Comparison of ENCODE assay signal across 1 cellular context in the genomic region with DNA sequence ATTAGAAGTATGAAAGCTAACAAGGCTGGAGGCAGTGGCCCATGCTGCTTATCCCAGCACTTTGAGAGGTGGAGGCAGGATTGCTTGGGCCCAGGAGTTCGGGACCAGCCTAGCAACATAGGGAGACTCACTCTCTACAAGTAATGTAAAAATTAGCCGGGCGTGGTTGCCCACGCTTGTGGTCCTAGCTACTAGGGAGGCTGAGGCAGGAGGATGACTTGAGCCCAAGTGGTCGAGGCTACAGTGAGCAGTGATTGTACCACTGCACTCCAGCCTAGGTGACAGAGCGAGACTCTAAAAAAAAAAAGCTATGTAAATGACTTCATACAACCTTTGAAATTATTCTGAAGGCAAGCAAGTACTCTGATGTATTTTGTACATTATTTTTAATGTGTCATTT.
A peak's percentile ranks its signal among the peaks of the same experiment; 100 is the strongest.
TF ChIP-seq lines count a peak whose summit lies in the region.

No MANE protein-coding gene starts in this region.

TF ChIP-seq in HepG2, 621 proteins besides CTCF, POLR2A, EP300 and RAD21:
- TF ChIP-seq, protein P1, sequence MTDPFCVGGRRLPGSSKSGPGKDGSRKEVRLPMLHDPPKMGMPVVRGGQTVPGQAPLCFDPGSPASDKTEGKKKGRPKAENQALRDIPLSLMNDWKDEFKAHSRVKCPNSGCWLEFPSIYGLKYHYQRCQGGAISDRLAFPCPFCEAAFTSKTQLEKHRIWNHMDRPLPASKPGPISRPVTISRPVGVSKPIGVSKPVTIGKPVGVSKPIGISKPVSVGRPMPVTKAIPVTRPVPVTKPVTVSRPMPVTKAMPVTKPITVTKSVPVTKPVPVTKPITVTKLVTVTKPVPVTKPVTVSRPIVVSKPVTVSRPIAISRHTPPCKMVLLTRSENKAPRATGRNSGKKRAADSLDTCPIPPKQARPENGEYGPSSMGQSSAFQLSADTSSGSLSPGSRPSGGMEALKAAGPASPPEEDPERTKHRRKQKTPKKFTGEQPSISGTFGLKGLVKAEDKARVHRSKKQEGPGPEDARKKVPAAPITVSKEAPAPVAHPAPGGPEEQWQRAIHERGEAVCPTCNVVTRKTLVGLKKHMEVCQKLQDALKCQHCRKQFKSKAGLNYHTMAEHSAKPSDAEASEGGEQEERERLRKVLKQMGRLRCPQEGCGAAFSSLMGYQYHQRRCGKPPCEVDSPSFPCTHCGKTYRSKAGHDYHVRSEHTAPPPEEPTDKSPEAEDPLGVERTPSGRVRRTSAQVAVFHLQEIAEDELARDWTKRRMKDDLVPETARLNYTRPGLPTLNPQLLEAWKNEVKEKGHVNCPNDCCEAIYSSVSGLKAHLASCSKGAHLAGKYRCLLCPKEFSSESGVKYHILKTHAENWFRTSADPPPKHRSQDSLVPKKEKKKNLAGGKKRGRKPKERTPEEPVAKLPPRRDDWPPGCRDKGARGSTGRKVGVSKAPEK (CRISPR knock-in tag; IDR thresholded peaks at IDR 0.05; ENCODE audit: borderline replicate concordance): no peak
- TF ChIP-seq ZNF670 (CRISPR knock-in tag; IDR thresholded peaks at IDR 0.05; ENCODE audit: borderline replicate concordance): no peak
- TF ChIP-seq, protein P2, sequence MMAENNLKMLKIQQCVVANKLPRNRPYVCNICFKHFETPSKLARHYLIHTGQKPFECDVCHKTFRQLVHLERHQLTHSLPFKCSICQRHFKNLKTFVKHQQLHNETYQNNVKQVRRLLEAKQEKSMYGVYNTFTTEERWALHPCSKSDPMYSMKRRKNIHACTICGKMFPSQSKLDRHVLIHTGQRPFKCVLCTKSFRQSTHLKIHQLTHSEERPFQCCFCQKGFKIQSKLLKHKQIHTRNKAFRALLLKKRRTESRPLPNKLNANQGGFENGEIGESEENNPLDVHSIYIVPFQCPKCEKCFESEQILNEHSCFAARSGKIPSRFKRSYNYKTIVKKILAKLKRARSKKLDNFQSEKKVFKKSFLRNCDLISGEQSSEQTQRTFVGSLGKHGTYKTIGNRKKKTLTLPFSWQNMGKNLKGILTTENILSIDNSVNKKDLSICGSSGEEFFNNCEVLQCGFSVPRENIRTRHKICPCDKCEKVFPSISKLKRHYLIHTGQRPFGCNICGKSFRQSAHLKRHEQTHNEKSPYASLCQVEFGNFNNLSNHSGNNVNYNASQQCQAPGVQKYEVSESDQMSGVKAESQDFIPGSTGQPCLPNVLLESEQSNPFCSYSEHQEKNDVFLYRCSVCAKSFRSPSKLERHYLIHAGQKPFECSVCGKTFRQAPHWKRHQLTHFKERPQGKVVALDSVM (CRISPR knock-in tag; IDR thresholded peaks at IDR 0.05): peak; percentile 84
- TF ChIP-seq CEBPB (IDR thresholded peaks at IDR 0.05; ENCODE audit: borderline replicate concordance, low read depth, low read length): no peak
- no peak for TF ChIP-seq ZNF678 (CRISPR knock-in tag; IDR thresholded peaks at IDR 0.05)
